Comparison of ENCODE assay signal across 15 cellular contexts in genomic region chr7:135447783-135448182, GRCh38.
DNase-seq lines count a peak whose midpoint lies in the region; ATAC-seq and TF ChIP-seq lines count a peak whose summit lies in the region.
"Had no signal": no experiment of that assay in that cellular context is flagged by ENCODE, and none has a peak within 500 bp of the region (broad histone marks: within the 10 kb centered on the region; RNA-seq: fewer than 3 reads in every experiment).

No MANE protein-coding gene starts in this region.

- 0 out of 2 replicates have a peak overlapping the region, but pooled peaks have one; percentile 17 for H3K27ac ChIP-seq in GM23338 (ENCODE audit: low read depth)
- H3K27ac ChIP-seq: ascending aorta, dorsolateral prefrontal cortex, psoas muscle, tibial nerve had no signal

- H3K4me2 ChIP-seq in GM23338: no peak overlapping the region

- H3K4me1 ChIP-seq in GM23338 (ENCODE audit: insufficient read depth): no peaks in the 10 kb centered on the region; the same call in 1 of the 2 replicates

- intact Hi-C loops in activated CD4-positive, alpha-beta T cell treated with anti-CD3 and anti-CD28 coated beads for 36 hours (cut with DNase I, micrococcal nuclease): no loop called here

- peaks cover 68% of the 10 kb centered on the region for H3K79me2 ChIP-seq in GM23338 (replicated peaks; ENCODE audit: insufficient read depth)

- POLR2A ChIA-PET in activated CD4-positive, alpha-beta T cell treated with anti-CD3 and anti-CD28 coated beads, Interleukin-2, amount 10 ng/mL, durations not matched to agents 7 days and 5 days (lab: Charles Lee): no interaction called here
- POLR2A ChIA-PET in activated CD4-positive, alpha-beta T cell treated with anti-CD3 and anti-CD28 coated beads for 36 hours (lab: Charles Lee): no interaction called here

- no peak overlapping the region for H3K4me3 ChIP-seq in GM23338
- H3K4me3 ChIP-seq: ascending aorta, dorsolateral prefrontal cortex, psoas muscle, tibial nerve had no signal

- H3K27me3 ChIP-seq in GM23338 (ENCODE audit: insufficient read depth): no peaks in the 10 kb centered on the region
- H3K27me3 ChIP-seq: ascending aorta, dorsolateral prefrontal cortex, tibial nerve had no signal

- CTCF ChIA-PET in activated CD4-positive, alpha-beta T cell treated with anti-CD3 and anti-CD28 coated beads, Interleukin-2, amount 10 ng/mL, durations not matched to agents 7 days and 5 days (lab: Charles Lee): interaction anchor here (1.6 kb wide), 1 partner anchor 14 kb away, joined by 3 read pairs; no protein-coding TSS in a partner anchor
- CTCF ChIA-PET in activated CD4-positive, alpha-beta T cell treated with anti-CD3 and anti-CD28 coated beads for 36 hours (lab: Charles Lee): interaction anchor here (0.7 to 1.7 kb wide), 3 partner anchors 13 to 244 kb away, joined by 3 to 4 read pairs (median 4); no protein-coding TSS in a partner anchor

- H3K4me1 Mint-ChIP-seq in activated CD4-positive, alpha-beta T cell treated with anti-CD3 and anti-CD28 coated beads, Interleukin-2, amount 10 ng/mL, durations not matched to agents 7 days and 5 days: peaks cover 29% of the 10 kb centered on the region
- peaks cover 29% of the 10 kb centered on the region for H3K4me1 Mint-ChIP-seq in activated CD4-positive, alpha-beta T cell treated with anti-CD3 and anti-CD28 coated beads for 36 hours
- H3K4me1 Mint-ChIP-seq in GM23338: no peaks in the 10 kb centered on the region; the same call in 2 of the 3 replicates

- H3K9me2 ChIP-seq in GM23338 (ENCODE audit: insufficient read depth): no peaks in the 10 kb centered on the region

- H3F3A ChIP-seq in GM23338 (replicated peaks; ENCODE audit: low read depth): no peaks in the 10 kb centered on the region

- TF ChIP-seq CTCF in GM23338 (conservative IDR thresholded peaks at IDR 0.05; ENCODE audit: low read depth in 2 of 2): no peak

- no peaks in the 10 kb centered on the region for H3K9me3 Mint-ChIP-seq in activated CD4-positive, alpha-beta T cell treated with anti-CD3 and anti-CD28 coated beads, Interleukin-2, amount 10 ng/mL, durations not matched to agents 7 days and 5 days
- no peaks in the 10 kb centered on the region for H3K9me3 Mint-ChIP-seq in activated CD4-positive, alpha-beta T cell treated with anti-CD3 and anti-CD28 coated beads for 36 hours (ENCODE audit: low read depth)
- H3K9me3 Mint-ChIP-seq in GM23338: no peaks in the 10 kb centered on the region

- no peaks in the 10 kb centered on the region for H3K27me3 Mint-ChIP-seq in activated CD4-positive, alpha-beta T cell treated with anti-CD3 and anti-CD28 coated beads, Interleukin-2, amount 10 ng/mL, durations not matched to agents 7 days and 5 days
- no peaks in the 10 kb centered on the region for H3K27me3 Mint-ChIP-seq in activated CD4-positive, alpha-beta T cell treated with anti-CD3 and anti-CD28 coated beads for 36 hours
- no peaks in the 10 kb centered on the region for H3K27me3 Mint-ChIP-seq in GM23338 (ENCODE audit: insufficient read depth, low read depth, poor library complexity)

- peaks cover 14% of the 10 kb centered on the region for H3K36me3 Mint-ChIP-seq in activated CD4-positive, alpha-beta T cell treated with anti-CD3 and anti-CD28 coated beads, Interleukin-2, amount 10 ng/mL, durations not matched to agents 7 days and 5 days (ENCODE audit: low read depth)
- H3K36me3 Mint-ChIP-seq in activated CD4-positive, alpha-beta T cell treated with anti-CD3 and anti-CD28 coated beads for 36 hours (ENCODE audit: low read depth): peaks cover 4% of the 10 kb centered on the region
- no peaks in the 10 kb centered on the region for H3K36me3 Mint-ChIP-seq in GM23338 (ENCODE audit: low read depth)

- no peak for DNase-seq in activated CD4-positive, alpha-beta T cell treated with anti-CD3 and anti-CD28 coated beads, Interleukin-2, amount 10 ng/mL, durations not matched to agents 7 days and 5 days
- DNase-seq in activated CD4-positive, alpha-beta T cell treated with anti-CD3 and anti-CD28 coated beads for 36 hours: no peak
- DNase-seq in GM23338 (ENCODE audit: low spot score) (no peak), NCI-H748 treated with DMSO at 0.1 percent for 48 hours (lab: John Stamatoyannopoulos, UW) (peak; percentile 87), myocyte (ENCODE audit: low read depth) (peak; percentile 36), NK-92 (lab: John Stamatoyannopoulos, UW; ENCODE audit: unreplicated experiment) (no peak), islet precursor cell (no peak)
- DNase-seq: dorsolateral prefrontal cortex, HCEC 1CT, Karpas-422, NCI-H446 treated with DMSO at 0.1 percent for 48 hours, psoas muscle had no signal

- no peaks in the 10 kb centered on the region for H3K36me3 ChIP-seq in GM23338 (ENCODE audit: insufficient read depth)

- H3K27ac Mint-ChIP-seq in activated CD4-positive, alpha-beta T cell treated with anti-CD3 and anti-CD28 coated beads, Interleukin-2, amount 10 ng/mL, durations not matched to agents 7 days and 5 days: peak overlapping the region; percentile 31
- H3K27ac Mint-ChIP-seq in activated CD4-positive, alpha-beta T cell treated with anti-CD3 and anti-CD28 coated beads for 36 hours: no peak overlapping the region
- peak overlapping the region; percentile 52; the same call in 1 of the 2 replicates for H3K27ac Mint-ChIP-seq in GM23338

- no peak overlapping the region for H3K4me3 Mint-ChIP-seq in activated CD4-positive, alpha-beta T cell treated with anti-CD3 and anti-CD28 coated beads, Interleukin-2, amount 10 ng/mL, durations not matched to agents 7 days and 5 days
- no peak overlapping the region for H3K4me3 Mint-ChIP-seq in activated CD4-positive, alpha-beta T cell treated with anti-CD3 and anti-CD28 coated beads for 36 hours
- H3K4me3 Mint-ChIP-seq in GM23338: no peak overlapping the region

- no peak for ATAC-seq in activated CD4-positive, alpha-beta T cell treated with anti-CD3 and anti-CD28 coated beads for 36 hours
- ATAC-seq in GM23338: no peak
- ATAC-seq in HG03196 (IDR thresholded peaks at IDR 0.05; ENCODE audit: unreplicated experiment): no peak

- peaks cover 10% of the 10 kb centered on the region; the same call in 1 of the 2 replicates for H4K20me1 ChIP-seq in GM23338 (replicated peaks; ENCODE audit: insufficient read depth)

- no peak overlapping the region for H2AFZ ChIP-seq in GM23338

TF ChIP-seq in GM23338, 12 proteins besides CTCF, POLR2A, EP300 and RAD21 (continues in another document):
- TF ChIP-seq, protein P1, sequence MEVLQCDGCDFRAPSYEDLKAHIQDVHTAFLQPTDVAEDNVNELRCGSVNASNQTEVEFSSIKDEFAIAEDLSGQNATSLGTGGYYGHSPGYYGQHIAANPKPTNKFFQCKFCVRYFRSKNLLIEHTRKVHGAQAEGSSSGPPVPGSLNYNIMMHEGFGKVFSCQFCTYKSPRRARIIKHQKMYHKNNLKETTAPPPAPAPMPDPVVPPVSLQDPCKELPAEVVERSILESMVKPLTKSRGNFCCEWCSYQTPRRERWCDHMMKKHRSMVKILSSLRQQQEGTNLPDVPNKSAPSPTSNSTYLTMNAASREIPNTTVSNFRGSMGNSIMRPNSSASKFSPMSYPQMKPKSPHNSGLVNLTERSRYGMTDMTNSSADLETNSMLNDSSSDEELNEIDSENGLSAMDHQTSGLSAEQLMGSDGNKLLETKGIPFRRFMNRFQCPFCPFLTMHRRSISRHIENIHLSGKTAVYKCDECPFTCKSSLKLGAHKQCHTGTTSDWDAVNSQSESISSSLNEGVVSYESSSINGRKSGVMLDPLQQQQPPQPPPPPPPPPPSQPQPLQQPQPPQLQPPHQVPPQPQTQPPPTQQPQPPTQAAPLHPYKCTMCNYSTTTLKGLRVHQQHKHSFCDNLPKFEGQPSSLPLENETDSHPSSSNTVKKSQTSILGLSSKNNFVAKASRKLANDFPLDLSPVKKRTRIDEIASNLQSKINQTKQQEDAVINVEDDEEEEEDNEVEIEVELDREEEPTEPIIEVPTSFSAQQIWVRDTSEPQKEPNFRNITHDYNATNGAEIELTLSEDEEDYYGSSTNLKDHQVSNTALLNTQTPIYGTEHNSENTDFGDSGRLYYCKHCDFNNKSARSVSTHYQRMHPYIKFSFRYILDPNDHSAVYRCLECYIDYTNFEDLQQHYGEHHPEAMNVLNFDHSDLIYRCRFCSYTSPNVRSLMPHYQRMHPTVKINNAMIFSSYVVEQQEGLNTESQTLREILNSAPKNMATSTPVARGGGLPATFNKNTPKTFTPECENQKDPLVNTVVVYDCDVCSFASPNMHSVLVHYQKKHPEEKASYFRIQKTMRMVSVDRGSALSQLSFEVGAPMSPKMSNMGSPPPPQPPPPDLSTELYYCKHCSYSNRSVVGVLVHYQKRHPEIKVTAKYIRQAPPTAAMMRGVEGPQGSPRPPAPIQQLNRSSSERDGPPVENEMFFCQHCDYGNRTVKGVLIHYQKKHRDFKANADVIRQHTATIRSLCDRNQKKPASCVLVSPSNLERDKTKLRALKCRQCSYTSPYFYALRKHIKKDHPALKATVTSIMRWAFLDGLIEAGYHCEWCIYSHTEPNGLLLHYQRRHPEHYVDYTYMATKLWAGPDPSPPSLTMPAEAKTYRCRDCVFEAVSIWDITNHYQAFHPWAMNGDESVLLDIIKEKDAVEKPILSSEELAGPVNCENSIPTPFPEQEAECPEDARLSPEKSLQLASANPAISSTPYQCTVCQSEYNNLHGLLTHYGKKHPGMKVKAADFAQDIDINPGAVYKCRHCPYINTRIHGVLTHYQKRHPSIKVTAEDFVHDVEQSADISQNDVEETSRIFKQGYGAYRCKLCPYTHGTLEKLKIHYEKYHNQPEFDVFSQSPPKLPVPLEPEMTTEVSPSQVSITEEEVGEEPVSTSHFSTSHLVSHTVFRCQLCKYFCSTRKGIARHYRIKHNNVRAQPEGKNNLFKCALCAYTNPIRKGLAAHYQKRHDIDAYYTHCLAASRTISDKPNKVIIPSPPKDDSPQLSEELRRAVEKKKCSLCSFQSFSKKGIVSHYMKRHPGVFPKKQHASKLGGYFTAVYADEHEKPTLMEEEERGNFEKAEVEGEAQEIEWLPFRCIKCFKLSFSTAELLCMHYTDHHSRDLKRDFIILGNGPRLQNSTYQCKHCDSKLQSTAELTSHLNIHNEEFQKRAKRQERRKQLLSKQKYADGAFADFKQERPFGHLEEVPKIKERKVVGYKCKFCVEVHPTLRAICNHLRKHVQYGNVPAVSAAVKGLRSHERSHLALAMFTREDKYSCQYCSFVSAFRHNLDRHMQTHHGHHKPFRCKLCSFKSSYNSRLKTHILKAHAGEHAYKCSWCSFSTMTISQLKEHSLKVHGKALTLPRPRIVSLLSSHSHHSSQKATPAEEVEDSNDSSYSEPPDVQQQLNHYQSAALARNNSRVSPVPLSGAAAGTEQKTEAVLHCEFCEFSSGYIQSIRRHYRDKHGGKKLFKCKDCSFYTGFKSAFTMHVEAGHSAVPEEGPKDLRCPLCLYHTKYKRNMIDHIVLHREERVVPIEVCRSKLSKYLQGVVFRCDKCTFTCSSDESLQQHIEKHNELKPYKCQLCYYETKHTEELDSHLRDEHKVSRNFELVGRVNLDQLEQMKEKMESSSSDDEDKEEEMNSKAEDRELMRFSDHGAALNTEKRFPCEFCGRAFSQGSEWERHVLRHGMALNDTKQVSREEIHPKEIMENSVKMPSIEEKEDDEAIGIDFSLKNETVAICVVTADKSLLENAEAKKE (CRISPR knock-in tag; IDR thresholded peaks at IDR 0.05): no peak
- TF ChIP-seq EZH2 (IDR thresholded peaks at IDR 0.05; ENCODE audit: low read depth, unreplicated experiment) (no peak), NANOG (IDR thresholded peaks at IDR 0.05; ENCODE audit: borderline replicate concordance) (no peak), ZNF331 (CRISPR knock-in tag; IDR thresholded peaks at IDR 0.05; ENCODE audit: low read depth) (no peak)

Comparison
In these comparisons a context has a peak if more than half of its experiments do, and no peak if none do; other contexts are left out.
1. DNase-seq: peak in NCI-H748 treated with DMSO at 0.1 percent for 48 hours (single experiment) and myocyte (single experiment); none in activated CD4-positive, alpha-beta T cell treated with anti-CD3 and anti-CD28 coated beads, Interleukin-2, amount 10 ng/mL, durations not matched to agents 7 days and 5 days (single experiment), activated CD4-positive, alpha-beta T cell treated with anti-CD3 and anti-CD28 coated beads for 36 hours (single experiment), GM23338 (single experiment), NK-92 (single experiment) and islet precursor cell (single experiment).